In the genomic region with DNA sequence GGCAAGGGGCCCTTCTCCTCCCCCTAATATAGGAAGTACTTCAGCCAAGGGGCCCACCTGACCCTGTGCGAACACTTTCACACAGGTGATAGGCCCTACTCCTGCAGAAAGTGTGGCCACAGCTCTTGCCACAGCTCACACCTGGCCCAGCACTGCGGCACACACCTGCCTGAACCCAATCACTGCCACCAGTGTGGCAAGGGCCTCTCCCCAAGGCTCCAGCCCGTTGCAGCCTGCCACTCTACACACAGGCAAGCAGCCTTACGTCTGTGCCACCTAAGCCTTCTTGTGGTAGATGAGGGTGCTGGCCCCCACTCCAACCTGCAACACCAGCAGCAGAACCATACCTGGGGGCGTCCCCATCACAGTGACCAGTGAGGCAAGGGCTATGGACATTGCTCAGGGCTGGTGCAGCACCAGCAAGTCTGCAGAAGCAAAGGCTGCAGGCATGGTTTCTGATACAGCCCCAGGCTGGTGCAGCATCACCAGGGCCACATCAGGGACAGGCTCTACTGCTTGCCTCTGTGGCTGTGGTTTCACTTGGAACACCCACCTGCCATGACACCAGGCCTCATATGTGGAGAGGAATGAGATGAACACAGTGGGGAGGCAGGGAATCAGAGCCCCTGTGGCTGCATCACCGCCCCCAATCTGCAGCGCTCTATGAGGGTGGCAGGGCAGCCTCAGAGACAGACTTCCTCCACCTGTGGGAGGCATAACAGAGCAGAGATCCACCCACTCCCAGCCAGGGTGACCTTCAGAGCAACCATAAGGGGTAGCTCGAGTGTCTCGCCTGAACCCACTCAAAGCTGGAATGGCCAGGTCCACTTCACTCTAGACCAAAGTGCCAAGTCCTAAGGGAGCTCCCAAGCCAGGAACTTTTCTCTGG, we compare ENCODE assay signal across 20 cellular contexts. TPM values are rescaled to one million over a fixed set of nuclear protein-coding genes. Genes with fewer than 3 reads are reported as not detected.
A peak's percentile ranks its signal among the peaks of the same experiment; 100 is the strongest.
DNase-seq lines count a peak whose midpoint lies in the region; ATAC-seq and TF ChIP-seq lines count a peak whose summit lies in the region.
"Had no signal": no experiment of that assay in that cellular context is flagged by ENCODE, and none has a peak within 500 bp of the region (broad histone marks: within the 10 kb centered on the region; RNA-seq: fewer than 3 reads in every experiment).

No MANE protein-coding gene starts in this region.

- intact Hi-C loops in cardiac septum (cut with DNase I) (no loop called here), heart left ventricle (cut with DNase I) (no loop called here)

- H3K36me3 Mint-ChIP-seq in central memory CD8-positive, alpha-beta T cell (ENCODE audit: insufficient read depth): peaks cover 8% of the 10 kb centered on the region
- H3K36me3 Mint-ChIP-seq in type B pancreatic cell: no peaks in the 10 kb centered on the region

- peaks cover 0 to 9% (median 0%) of the 10 kb centered on the region in 9 donors for H3K27me3 ChIP-seq in heart left ventricle

- TF ChIP-seq POLR2A in heart left ventricle (IDR thresholded peaks at IDR 0.05): no peak

- H3K4me3 Mint-ChIP-seq in central memory CD8-positive, alpha-beta T cell: peak overlapping the region; percentile 75
- H3K4me3 Mint-ChIP-seq in type B pancreatic cell: peak overlapping the region; percentile 18
- H3K4me3 Mint-ChIP-seq: CD14-positive monocyte; IgD-negative memory B cell; T-helper 2 cell treated with Interferon-gamma antibody and Interleukin-4, amounts not matched to agents 5 μg/mL and 100 μg/mL, for 36 hours had no signal

- 83 to 92% (median 87%) methylated on average over 7 to 9 of the region's 9 CpGs for WGBS in heart left ventricle, 4 donors

- peaks cover 68% of the 10 kb centered on the region for H3K27me3 Mint-ChIP-seq in central memory CD8-positive, alpha-beta T cell
- peaks cover 32% of the 10 kb centered on the region for H3K27me3 Mint-ChIP-seq in type B pancreatic cell

- peaks cover 0 to 9% (median 1%) of the 10 kb centered on the region in 9 donors for H3K36me3 ChIP-seq in heart left ventricle
- H3K36me3 ChIP-seq: adrenal gland had no signal

- peak overlapping the region; percentile 60 for H3K27ac Mint-ChIP-seq in central memory CD8-positive, alpha-beta T cell (ENCODE audit: low read depth)
- no peak overlapping the region for H3K27ac Mint-ChIP-seq in type B pancreatic cell
- H3K27ac Mint-ChIP-seq: CD14-positive monocyte; IgD-negative memory B cell; T-helper 2 cell treated with Interferon-gamma antibody and Interleukin-4, amounts not matched to agents 5 μg/mL and 100 μg/mL, for 36 hours had no signal

- peaks cover 23% of the 10 kb centered on the region for H3K4me1 Mint-ChIP-seq in central memory CD8-positive, alpha-beta T cell
- H3K4me1 Mint-ChIP-seq in type B pancreatic cell (ENCODE audit: unreplicated experiment): peaks cover 11% of the 10 kb centered on the region

- ATAC-seq in heart left ventricle (no peak), GM21447 (IDR thresholded peaks at IDR 0.05; ENCODE audit: unreplicated experiment) (no peak)
- peak; percentile 27 for ATAC-seq in central memory CD8-positive, alpha-beta T cell (replicated peaks; ENCODE audit: extremely low read depth, poor library complexity, severe bottlenecking)

- H3K27ac ChIP-seq in heart left ventricle: no peak overlapping the region
- H3K27ac ChIP-seq: adrenal gland, GM23248, parathyroid adenoma had no signal

- TF ChIP-seq CTCF in heart left ventricle (IDR thresholded peaks at IDR 0.05) (no peak), type B pancreatic cell (conservative IDR thresholded peaks at IDR 0.05) (no peak)

- H3K4me3 ChIP-seq in heart left ventricle: no peak overlapping the region
- H3K4me3 ChIP-seq: adrenal gland, GM23248 had no signal

- H3K4me1 ChIP-seq in heart left ventricle: peaks cover 0 to 22% (median 15%) of the 10 kb centered on the region in 12 donors

- H3K9me3 ChIP-seq in heart left ventricle: no peaks in the 10 kb centered on the region
- H3K9me3 ChIP-seq: adrenal gland, SK-N-SH had no signal

- DNase-seq in cardiac septum (ENCODE audit: low spot score): peak; percentile 50
- DNase-seq in heart left ventricle: no peak
- no peak for DNase-seq in central memory CD8-positive, alpha-beta T cell (ENCODE audit: low spot score in 2 of 2)
- DNase-seq in type B pancreatic cell (ENCODE audit: extremely low spot score, unreplicated experiment): no peak
- no peak for DNase-seq in C1 segment of cervical spinal cord (lab: John Stamatoyannopoulos, UW)
- DNase-seq: cortex of kidney, DMS 273 treated with DMSO at 0.1 percent for 48 hours, GM23248, mesendoderm, naive B cell, NCI-H146, NCI-H2171, NCI-H526, SK-N-SH had no signal

- H3K9me3 Mint-ChIP-seq in central memory CD8-positive, alpha-beta T cell: no peaks in the 10 kb centered on the region
- H3K9me3 Mint-ChIP-seq in type B pancreatic cell: no peaks in the 10 kb centered on the region
- H3K9me3 Mint-ChIP-seq: IgD-negative memory B cell; naive B cell; T-helper 2 cell treated with Interferon-gamma antibody and Interleukin-4, amounts not matched to agents 5 μg/mL and 100 μg/mL, for 36 hours had no signal

RNA-seq across cellular contexts. Expression of gene RING1, which starts 7.7 kb away (rescaled TPM):
- total RNA-seq in cardiac septum: 24.5 TPM
- 10 to 100 TPM in 8 of 9 donors, 1 to 10 TPM in 1; 8.4 to 32.2 (median 27.3) TPM for total RNA-seq in heart left ventricle
- 10 to 100 TPM; 26.2 to 36.9 TPM for polyA plus RNA-seq in heart left ventricle
- total RNA-seq in type B pancreatic cell (ENCODE audit: low replicate concordance): 44.5 and 60.4 TPM in 2 replicates

RNA-seq across cellular contexts. Expression of gene HSD17B8, which starts 11.6 kb away (rescaled TPM):
- total RNA-seq in cardiac septum: 9.9 TPM
- total RNA-seq in heart left ventricle: 10 to 100 TPM; 15.8 to 31.7 (median 18.8) TPM
- polyA plus RNA-seq in heart left ventricle: 10 to 100 TPM; 16.7 to 17.9 TPM
- total RNA-seq in type B pancreatic cell (ENCODE audit: low replicate concordance): 13.9 and 15.7 TPM in 2 replicates

RNA-seq across cellular contexts. Expression of gene SLC39A7, which starts 15.3 kb away (rescaled TPM):
- 62.4 TPM for total RNA-seq in cardiac septum
- total RNA-seq in heart left ventricle: 10 to 100 TPM; 42.4 to 70.4 (median 55.3) TPM
- polyA plus RNA-seq in heart left ventricle: 100 to 1,000 TPM in 1 of 2 donors, 10 to 100 TPM in 1; 39.9 to 197 TPM
- 147 and 202 TPM in 2 replicates for total RNA-seq in type B pancreatic cell (ENCODE audit: low replicate concordance)

RNA-seq across cellular contexts. Expression of gene RXRB, which starts 15.5 kb away (rescaled TPM):
- 33.5 TPM for total RNA-seq in cardiac septum
- 10 to 100 TPM; 20.7 to 39.6 (median 33.4) TPM for total RNA-seq in heart left ventricle
- 10 to 100 TPM; 24.6 to 29.8 TPM for polyA plus RNA-seq in heart left ventricle
- 49.2 and 61.9 TPM in 2 replicates for total RNA-seq in type B pancreatic cell (ENCODE audit: low replicate concordance)

RNA-seq across cellular contexts. Expression of gene COL11A2, which starts 23.7 kb away (rescaled TPM):
- total RNA-seq in cardiac septum (1.7 TPM), heart left ventricle (1 to 10 TPM in 4 of 9 donors, under 1 TPM in 5; 0.42 to 2.3 (median 0.93) TPM), type B pancreatic cell (ENCODE audit: low replicate concordance) (1.3 and 11.9 TPM in 2 replicates)
- 1 to 10 TPM in 1 of 2 donors, under 1 TPM in 1; 0.39 to 4.9 TPM for polyA plus RNA-seq in heart left ventricle
- polyA plus RNA-seq: CD14-positive monocyte, IgD-negative memory B cell had no signal
